ENCODE assay signal across 1 cellular context in the genomic region with DNA sequence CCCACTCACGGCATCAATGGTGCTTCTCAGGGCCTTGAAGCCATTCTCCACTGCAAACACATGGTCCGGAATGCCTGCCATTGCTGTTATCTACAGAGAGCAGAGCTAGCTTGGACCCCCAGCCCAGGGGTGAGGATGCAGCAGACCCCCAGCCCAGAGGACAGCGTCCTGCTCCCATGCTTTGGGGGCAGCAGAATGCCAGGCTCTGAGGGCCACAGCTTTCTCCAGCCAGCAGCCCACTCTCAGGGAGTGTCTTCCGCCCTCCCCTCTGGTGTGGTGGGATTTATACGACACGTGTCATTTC.
TF ChIP-seq lines count a peak whose summit lies in the region.

No MANE protein-coding gene starts in this region.

TF ChIP-seq in H1, 55 proteins besides CTCF, POLR2A, EP300 and RAD21:
- no peak for TF ChIP-seq SP1 (IDR thresholded peaks at IDR 0.05; ENCODE audit: low read depth, low read length)
TF ChIP-seq in H1: peak in this region for 0.
